Comparison of ENCODE assay signal across 25 cellular contexts in the genomic region with DNA sequence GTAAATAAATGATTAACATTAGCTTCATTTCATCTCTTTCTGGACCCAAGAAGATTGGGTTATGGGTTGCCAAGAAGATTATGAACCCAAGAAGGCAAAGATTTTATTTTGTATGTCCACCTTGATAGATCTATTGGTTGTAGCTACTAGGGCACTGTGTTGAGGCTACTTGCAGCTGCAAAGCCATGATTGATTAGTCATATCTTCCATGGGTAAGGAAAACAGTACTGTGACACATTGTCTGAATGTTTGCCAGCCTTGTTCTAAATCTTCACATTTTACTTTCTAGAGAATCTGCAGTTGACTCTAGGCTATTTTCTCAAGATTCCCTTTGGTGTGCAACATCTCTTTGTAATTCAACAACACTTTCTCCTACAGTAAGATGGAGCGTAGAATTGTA.
"Had no signal": no experiment of that assay in that cellular context is flagged by ENCODE, and none has a peak within 500 bp of the region (broad histone marks: within the 10 kb centered on the region; RNA-seq: fewer than 3 reads in every experiment).

No MANE protein-coding gene starts in this region.

- H3K27me3 ChIP-seq: colonic mucosa, esophagus squamous epithelium, gastrocnemius medialis, ovary, sigmoid colon, stomach, testis, tibial artery had no signal

- H3K9me3 Mint-ChIP-seq: type B pancreatic cell had no signal

- FAIRE-seq: endometrium, keratinocyte had no signal

- H3K36me3 ChIP-seq: colonic mucosa, esophagus squamous epithelium, gastrocnemius medialis, lower lobe of right lung, ovary, sigmoid colon, stomach, tibial artery had no signal

- DNase-seq: colonic mucosa; dermis blood vessel endothelial cell; effector memory CD8-positive, alpha-beta T cell; erythroblast; esophagus squamous epithelium; gastrocnemius medialis; head of caudate nucleus; left ventricle myocardium superior; lower lobe of right lung; natural killer cell; occipital lobe; ovary; posterior cingulate gyrus; psoas muscle; right cardiac atrium; sigmoid colon; stimulated activated CD4-positive, alpha-beta T cell treated with anti-CD3 and anti-CD28 coated beads, Interleukin-2, amount 100 ng/mL, for 24 hours; stimulated activated CD4-positive, alpha-beta T cell treated with anti-CD3 and anti-CD28 coated beads, Interleukin-4, amount 100 ng/mL, for 4 hours; stimulated activated naive B cell treated with anti-CD40 and anti-IgM and Interleukin-4, amounts not matched to agents 10 μg/mL and 1 μg/mL and 100 μg/mL, for 72 hours; stomach; testis; tibial artery had no signal

- H3K27ac Mint-ChIP-seq: effector memory CD8-positive, alpha-beta T cell; natural killer cell; stimulated activated naive B cell treated with anti-CD40 and anti-IgM and Interleukin-4, amounts not matched to agents 10 μg/mL and 1 μg/mL and 100 μg/mL, for 72 hours; type B pancreatic cell had no signal

- H3K36me3 Mint-ChIP-seq: natural killer cell; stimulated activated naive B cell treated with anti-CD40 and anti-IgM and Interleukin-4, amounts not matched to agents 10 μg/mL and 1 μg/mL and 100 μg/mL, for 72 hours; type B pancreatic cell had no signal

- H3K27ac ChIP-seq: colonic mucosa, esophagus squamous epithelium, gastrocnemius medialis, lower lobe of right lung, ovary, psoas muscle, sigmoid colon, stomach, testis, tibial artery had no signal

- ATAC-seq: effector memory CD8-positive, alpha-beta T cell; gastrocnemius medialis; left ventricle myocardium superior; lower lobe of right lung; natural killer cell; psoas muscle; right cardiac atrium; stimulated activated naive B cell treated with anti-CD40 and anti-IgM and Interleukin-4, amounts not matched to agents 10 μg/mL and 1 μg/mL and 100 μg/mL, for 72 hours had no signal

- H3K4me3 ChIP-seq: colonic mucosa, esophagus squamous epithelium, gastrocnemius medialis, lower lobe of right lung, ovary, psoas muscle, sigmoid colon, stomach, testis, tibial artery had no signal
